ENCODE assay signal across 8 cellular contexts in the genomic region with DNA sequence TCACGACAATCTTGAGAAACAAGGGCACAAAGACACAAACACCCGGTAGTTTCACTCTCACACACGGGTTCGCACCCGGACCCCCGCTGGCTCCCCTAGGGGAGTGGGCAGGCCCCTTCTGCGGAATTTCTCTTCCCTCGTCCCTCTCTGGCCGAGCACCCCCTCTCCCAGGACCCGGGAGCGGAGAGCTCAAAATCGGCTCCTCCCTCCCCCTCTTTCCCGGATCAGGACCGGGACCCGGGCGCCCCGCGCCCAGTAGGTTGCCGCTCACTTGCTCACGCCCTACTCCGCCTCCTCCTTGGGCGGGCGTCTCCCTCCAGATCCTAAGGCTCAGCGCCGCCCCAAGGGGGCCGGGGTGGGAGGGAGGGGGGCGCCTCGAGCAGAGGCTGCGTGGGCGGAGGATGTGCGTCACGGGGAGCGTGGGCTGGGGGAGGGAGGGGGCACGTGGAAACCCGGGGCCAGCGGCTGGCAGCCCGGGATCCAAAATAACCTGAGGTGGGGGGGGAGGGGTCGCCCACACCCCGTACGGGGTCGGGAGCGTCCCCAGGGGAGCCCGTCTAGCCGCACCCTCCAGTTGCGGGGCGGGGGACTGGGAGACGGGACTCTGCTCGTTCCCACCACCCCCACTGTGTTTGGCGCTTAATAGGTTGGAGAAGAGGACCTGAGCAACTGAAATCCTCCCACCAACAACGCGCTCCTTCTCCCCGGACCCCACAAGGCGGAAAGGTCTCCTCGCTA. TPM values are rescaled to one million over a fixed set of nuclear protein-coding genes. Genes with fewer than 3 reads are reported as not detected.
DNase-seq lines count a peak whose midpoint lies in the region; ATAC-seq and TF ChIP-seq lines count a peak whose summit lies in the region.

No MANE protein-coding gene starts in this region.

- H3K27me3 Mint-ChIP-seq in IgD-negative memory B cell, result no peaks in the 10 kb centered on the region
- H3K27me3 Mint-ChIP-seq in T-helper 2 cell treated with Interferon-gamma antibody and Interleukin-4, amounts not matched to agents 5 μg/mL and 100 μg/mL, for 36 hours (ENCODE audit: low read depth), result no peaks in the 10 kb centered on the region

- peak overlapping the region; percentile 97 to 98 (median 97) for H3K27ac Mint-ChIP-seq in IgD-negative memory B cell
- peak overlapping the region; percentile 94 for H3K27ac Mint-ChIP-seq in T-helper 2 cell treated with Interferon-gamma antibody and Interleukin-4, amounts not matched to agents 5 μg/mL and 100 μg/mL, for 36 hours

- peak overlapping the region; percentile 89 for H3K4me2 ChIP-seq in hepatocyte

- H3K9me2 ChIP-seq in hepatocyte (replicated peaks; ENCODE audit: insufficient read depth), result no peaks in the 10 kb centered on the region

- H3K4me1 Mint-ChIP-seq in IgD-negative memory B cell, result peaks cover 23 to 35% (median 27%) of the 10 kb centered on the region in 3 donors
- peaks cover 40% of the 10 kb centered on the region for H3K4me1 Mint-ChIP-seq in T-helper 2 cell treated with Interferon-gamma antibody and Interleukin-4, amounts not matched to agents 5 μg/mL and 100 μg/mL, for 36 hours (ENCODE audit: low read depth)

- peak; percentile 80 for DNase-seq in CMK (ENCODE audit: low read depth)
- peak; percentile 79 for DNase-seq in T-helper 2 cell treated with Interferon-gamma antibody and Interleukin-4, amounts not matched to agents 5 μg/mL and 100 μg/mL, for 36 hours (ENCODE audit: low spot score)
- DNase-seq in anterior cingulate cortex (lab: John Stamatoyannopoulos, UW), result peak in 52 of 58 donors; percentile 6 to 79 (median 60)
- DNase-seq in hepatocyte (ENCODE audit: low spot score), result peak; percentile 95
- DNase-seq in retinal pigment epithelial cell (ENCODE audit: low read depth), result peak; percentile 55
- no peak for DNase-seq in inferior parietal cortex (ENCODE audit: extremely low spot score)

- H3K4me3 ChIP-seq in hepatocyte (peak overlapping the region; percentile 40), retinal pigment epithelial cell (ENCODE audit: low read length) (peak overlapping the region; percentile 62)

- H3K27ac ChIP-seq in hepatocyte, result peak overlapping the region; percentile 100

- H3K9me3 Mint-ChIP-seq in IgD-negative memory B cell, result no peaks in the 10 kb centered on the region
- no peaks in the 10 kb centered on the region for H3K9me3 Mint-ChIP-seq in T-helper 2 cell treated with Interferon-gamma antibody and Interleukin-4, amounts not matched to agents 5 μg/mL and 100 μg/mL, for 36 hours

- H3K4me1 ChIP-seq in hepatocyte (ENCODE audit: insufficient read depth), result peaks cover 27% of the 10 kb centered on the region

- peaks cover 23% of the 10 kb centered on the region for H4K20me1 ChIP-seq in hepatocyte (ENCODE audit: insufficient read depth, poor library complexity, severe bottlenecking)

- no peaks in the 10 kb centered on the region for H3K36me3 ChIP-seq in hepatocyte (replicated peaks; ENCODE audit: insufficient read depth, low read depth)

- H3K27me3 ChIP-seq in hepatocyte, result no peaks in the 10 kb centered on the region

- TF ChIP-seq CTCF in hepatocyte (IDR thresholded peaks at IDR 0.05; ENCODE audit: poor library complexity) (no peak), retinal pigment epithelial cell (conservative IDR thresholded peaks at IDR 0.05; ENCODE audit: low read depth, low read length) (no peak)

- H3K4me3 Mint-ChIP-seq in IgD-negative memory B cell, result peak overlapping the region; percentile 88 to 95 (median 94)
- peak overlapping the region; percentile 91 for H3K4me3 Mint-ChIP-seq in T-helper 2 cell treated with Interferon-gamma antibody and Interleukin-4, amounts not matched to agents 5 μg/mL and 100 μg/mL, for 36 hours

- WGBS in hepatocyte (ENCODE audit: low lambda C conversion rate, missing lambda C conversion rate), result 3% methylated on average over 26 of the region's 54 CpGs

- H3K36me3 Mint-ChIP-seq in IgD-negative memory B cell, result peaks cover 2% of the 10 kb centered on the region
- peaks cover 9% of the 10 kb centered on the region for H3K36me3 Mint-ChIP-seq in T-helper 2 cell treated with Interferon-gamma antibody and Interleukin-4, amounts not matched to agents 5 μg/mL and 100 μg/mL, for 36 hours (ENCODE audit: low read depth)

- ATAC-seq in GM21423 (IDR thresholded peaks at IDR 0.05; ENCODE audit: unreplicated experiment), result peak; percentile 20

- H3K79me2 ChIP-seq in hepatocyte, result peaks cover 32% of the 10 kb centered on the region

- no peaks in the 10 kb centered on the region for H3K9me3 ChIP-seq in hepatocyte (ENCODE audit: low read depth)

- H2AFZ ChIP-seq in hepatocyte, result peak overlapping the region; percentile 26

RNA-seq across cellular contexts. Expression of a gene that starts 1.8 kb away (rescaled TPM):
- polyA plus RNA-seq in IgD-negative memory B cell, result 0.81 TPM
- 21.9 and 24.8 TPM in 2 replicates for total RNA-seq in hepatocyte
- polyA plus RNA-seq in hepatocyte, result 12.3 and 12.9 TPM in 2 replicates

RNA-seq across cellular contexts. Expression of a gene that starts 8.5 kb away (rescaled TPM):
- polyA plus RNA-seq in IgD-negative memory B cell, result 4.3 TPM
- total RNA-seq in hepatocyte, result 8.3 and 9.3 TPM in 2 replicates
- 3.0 and 6.2 TPM in 2 replicates for polyA plus RNA-seq in hepatocyte

RNA-seq across cellular contexts. Expression of a gene that starts 24.0 kb away (rescaled TPM):
- polyA plus RNA-seq in IgD-negative memory B cell (130 TPM), hepatocyte (80.0 and 101 TPM in 2 replicates)
- 76.7 and 78.9 TPM in 2 replicates for total RNA-seq in hepatocyte

RNA-seq across cellular contexts. Expression of a gene that starts 37.2 kb away (rescaled TPM):
- polyA plus RNA-seq in IgD-negative memory B cell (not detected), hepatocyte (23.8 and 25.2 TPM in 2 replicates)
- total RNA-seq in hepatocyte, result 28.3 and 29.2 TPM in 2 replicates

RNA-seq across cellular contexts. Expression of a gene that starts 41.2 kb away (rescaled TPM):
- polyA plus RNA-seq in IgD-negative memory B cell, result 0.19 TPM
- 48.5 and 76.8 TPM in 2 replicates for total RNA-seq in hepatocyte
- 47.8 and 57.6 TPM in 2 replicates for polyA plus RNA-seq in hepatocyte
